Comparison of ENCODE assay signal across 8 cellular contexts in the genomic region with DNA sequence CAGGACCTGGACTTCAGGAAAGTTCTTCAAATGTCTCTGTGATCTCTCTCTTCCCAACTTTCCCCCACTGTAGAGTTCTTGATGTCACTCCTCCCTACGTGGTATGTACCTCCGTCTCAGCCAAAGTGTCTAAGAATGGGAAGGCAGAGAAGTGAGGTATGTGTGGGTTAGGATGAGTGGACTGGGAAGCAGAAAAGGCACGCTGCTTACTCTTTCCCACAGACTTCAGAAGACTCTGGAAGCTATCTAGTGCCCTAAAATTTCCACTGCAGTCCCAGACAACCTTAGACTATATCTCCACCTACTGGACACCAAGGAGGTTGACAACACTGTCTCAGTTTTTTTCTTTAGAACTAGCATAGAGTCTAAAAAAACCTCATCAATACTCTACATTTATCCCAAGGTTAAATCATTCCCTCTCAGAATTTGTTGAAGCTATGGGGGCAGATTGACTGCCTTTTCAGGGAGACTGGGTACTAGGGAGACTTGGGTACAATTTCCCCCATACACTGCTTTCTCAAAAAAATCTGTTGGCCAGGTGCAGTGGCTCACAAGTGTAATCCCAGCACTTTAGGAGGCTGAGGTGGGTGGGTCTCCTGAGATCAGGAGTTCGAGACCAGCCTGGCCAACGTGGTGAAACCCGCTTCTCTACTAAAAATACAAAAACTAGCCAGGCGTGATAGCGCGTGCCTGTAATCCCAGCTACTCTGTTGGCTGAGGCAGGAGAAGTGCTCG. TPM values are rescaled to one million over a fixed set of nuclear protein-coding genes. Genes with fewer than 3 reads are reported as not detected.
DNase-seq lines count a peak whose midpoint lies in the region; ATAC-seq and TF ChIP-seq lines count a peak whose summit lies in the region.

No MANE protein-coding gene starts in this region.

- H3K9me3 Mint-ChIP-seq in activated CD4-positive, alpha-beta T cell treated with anti-CD3 and anti-CD28 coated beads for 36 hours (ENCODE audit: low read depth): no peaks in the 10 kb centered on the region

- no peaks in the 10 kb centered on the region for H3K36me3 Mint-ChIP-seq in activated CD4-positive, alpha-beta T cell treated with anti-CD3 and anti-CD28 coated beads for 36 hours (ENCODE audit: low read depth)

- H3K27me3 Mint-ChIP-seq in activated CD4-positive, alpha-beta T cell treated with anti-CD3 and anti-CD28 coated beads for 36 hours: no peaks in the 10 kb centered on the region

- peak; percentile 85 for ATAC-seq in activated CD4-positive, alpha-beta T cell treated with anti-CD3 and anti-CD28 coated beads for 36 hours
- ATAC-seq in right lobe of liver: peak; percentile 87 to 93 (median 88)

- POLR2A ChIA-PET in activated CD4-positive, alpha-beta T cell treated with anti-CD3 and anti-CD28 coated beads for 36 hours (lab: Charles Lee): no interaction called here

- no peak overlapping the region for H3K27ac Mint-ChIP-seq in activated CD4-positive, alpha-beta T cell treated with anti-CD3 and anti-CD28 coated beads for 36 hours

- TF ChIP-seq CTCF in Peyer's patch (IDR thresholded peaks at IDR 0.05): peak; percentile 69 to 85 (median 80)
- peak; percentile 82 to 96 (median 84) for TF ChIP-seq CTCF in right lobe of liver (IDR thresholded peaks at IDR 0.05)
- TF ChIP-seq CTCF in tibial nerve (IDR thresholded peaks at IDR 0.05): peak; percentile 69 to 93 (median 75)

- H3K4me1 Mint-ChIP-seq in activated CD4-positive, alpha-beta T cell treated with anti-CD3 and anti-CD28 coated beads for 36 hours: peaks cover 9% of the 10 kb centered on the region

- H3K36me3 ChIP-seq in Peyer's patch (no peaks in the 10 kb centered on the region), right lobe of liver (no peaks in the 10 kb centered on the region), tibial nerve (no peaks in the 10 kb centered on the region)

- DNase-seq in activated CD4-positive, alpha-beta T cell treated with anti-CD3 and anti-CD28 coated beads for 36 hours: no peak
- DNase-seq in activated CD4-positive, alpha-beta T cell treated with anti-CD3 and anti-CD28 coated beads for 48 hours: no peak
- DNase-seq in HuH-7.5 (ENCODE audit: low spot score) (peak; percentile 59), Peyer's patch (no peak), cerebellar cortex (ENCODE audit: low spot score) (peak; percentile 83), right lobe of liver (no peak), tibial nerve (ENCODE audit: low spot score in 2 of 2) (no peak)
- DNase-seq in effector CD4-positive, alpha-beta T cell: no peak

- TF ChIP-seq EP300 in tibial nerve (IDR thresholded peaks at IDR 0.05): peak in 1 of 2 donors; percentile 14

- WGBS in right lobe of liver (ENCODE audit: insufficient coverage, low coverage, low lambda C conversion rate, missing lambda C conversion rate): 33% methylated on average over 10 of the region's 10 CpGs
- WGBS in tibial nerve, 2 donors: 43 to 45% methylated on average over 10 of the region's 10 CpGs

- H3K4me3 ChIP-seq in Peyer's patch (no peak overlapping the region), right lobe of liver (no peak overlapping the region), tibial nerve (no peak overlapping the region)

- H3K9me3 ChIP-seq in Peyer's patch: no peaks in the 10 kb centered on the region
- H3K9me3 ChIP-seq in right lobe of liver: no peaks in the 10 kb centered on the region
- no peaks in the 10 kb centered on the region for H3K9me3 ChIP-seq in tibial nerve

- intact Hi-C loops in activated CD4-positive, alpha-beta T cell treated with anti-CD3 and anti-CD28 coated beads for 36 hours (cut with DNase I, micrococcal nuclease): loop anchor here (1.0 kb wide), 1 partner anchor 40 kb away; no protein-coding TSS in a partner anchor
- intact Hi-C loops in right lobe of liver (cut with DNase I): loop anchor here (5.0 kb wide), 3 partner anchors 37 to 47 kb away; no protein-coding TSS in a partner anchor

- H3K27me3 ChIP-seq in Peyer's patch (no peaks in the 10 kb centered on the region), right lobe of liver (no peaks in the 10 kb centered on the region), tibial nerve (no peaks in the 10 kb centered on the region)

- no peak for TF ChIP-seq POLR2A in Peyer's patch (IDR thresholded peaks at IDR 0.05)
- TF ChIP-seq POLR2A in right lobe of liver (IDR thresholded peaks at IDR 0.05): no peak
- no peak for TF ChIP-seq POLR2A in tibial nerve (IDR thresholded peaks at IDR 0.05)

- H3K4me1 ChIP-seq in Peyer's patch (peaks cover 0 to 4% (median 0%) of the 10 kb centered on the region in 4 donors), right lobe of liver (peaks cover 0 to 28% (median 5%) of the 10 kb centered on the region in 4 donors), tibial nerve (peaks cover 0 to 3% (median 0%) of the 10 kb centered on the region in 4 donors)

- CTCF ChIA-PET in activated CD4-positive, alpha-beta T cell treated with anti-CD3 and anti-CD28 coated beads for 36 hours (lab: Charles Lee): interaction anchor here (0.5 to 37.3 kb wide), 30 partner anchors 8 to 587 kb away, joined by 3 to 638 read pairs (median 5); a partner anchor contains a TSS

- H3K4me3 Mint-ChIP-seq in activated CD4-positive, alpha-beta T cell treated with anti-CD3 and anti-CD28 coated beads for 36 hours: no peak overlapping the region

- no peak overlapping the region for H3K27ac ChIP-seq in Peyer's patch
- H3K27ac ChIP-seq in right lobe of liver: peak overlapping the region in 2 of 3 donors; percentile 37 to 56
- H3K27ac ChIP-seq in tibial nerve: no peak overlapping the region

RNA-seq across cellular contexts. Expression of a gene that starts 20.6 kb away (rescaled TPM):
- total RNA-seq in activated CD4-positive, alpha-beta T cell treated with anti-CD3 and anti-CD28 coated beads for 36 hours: 10 to 100 TPM; 38.6 to 58.0 TPM
- total RNA-seq in Peyer's patch (10 to 100 TPM; 21.0 to 78.4 (median 44.5) TPM), right lobe of liver (10 to 100 TPM; 31.2 to 75.6 (median 35.5) TPM), tibial nerve (100 to 1,000 TPM in 3 of 4 donors, 10 to 100 TPM in 1; 73.6 to 145 (median 123) TPM)

RNA-seq across cellular contexts. Expression of a gene that starts 33.7 kb away (rescaled TPM):
- total RNA-seq in activated CD4-positive, alpha-beta T cell treated with anti-CD3 and anti-CD28 coated beads for 36 hours: 1 to 10 TPM; 6.8 to 7.2 TPM
- total RNA-seq in Peyer's patch: 1 to 10 TPM in 1 of 4 donors, not detected in 3; 1.8 TPM
- under 1 TPM in 1 of 6 experiments, not detected in 5; 0.51 TPM for total RNA-seq in right lobe of liver
- total RNA-seq in tibial nerve: 1 to 10 TPM in 1 of 4 donors, under 1 TPM in 1, not detected in 2; 0.63 to 1.5 TPM

RNA-seq across cellular contexts. Expression of a gene that starts 55.2 kb away (rescaled TPM):
- total RNA-seq in activated CD4-positive, alpha-beta T cell treated with anti-CD3 and anti-CD28 coated beads for 36 hours: under 1 TPM; 0.73 to 0.74 TPM
- total RNA-seq in Peyer's patch: 10 to 100 TPM in 2 of 4 donors, 1 to 10 TPM in 2; 7.3 to 28.1 (median 9.7) TPM
- total RNA-seq in right lobe of liver: 1 to 10 TPM; 2.4 to 9.3 (median 3.7) TPM
- 10 to 100 TPM in 3 of 4 donors, 1 to 10 TPM in 1; 9.0 to 19.8 (median 13.5) TPM for total RNA-seq in tibial nerve

RNA-seq across cellular contexts. Expression of a gene that starts 57.9 kb away (rescaled TPM):
- 100 to 1,000 TPM; 131 to 174 TPM for total RNA-seq in activated CD4-positive, alpha-beta T cell treated with anti-CD3 and anti-CD28 coated beads for 36 hours
- total RNA-seq in Peyer's patch (10 to 100 TPM in 2 of 4 donors, 1 to 10 TPM in 2; 7.4 to 33.8 (median 10.4) TPM), right lobe of liver (10 to 100 TPM in 1 of 6 experiments, 1 to 10 TPM in 5; 6.3 to 17.5 (median 7.8) TPM), tibial nerve (10 to 100 TPM; 12.4 to 37.5 (median 16.3) TPM)

Comparison
In these comparisons a context has a peak if more than half of its experiments do, and no peak if none do; other contexts are left out.
1. DNase-seq: peak in HuH-7.5 (single experiment) and cerebellar cortex (single experiment); none in activated CD4-positive, alpha-beta T cell treated with anti-CD3 and anti-CD28 coated beads for 36 hours (single experiment), activated CD4-positive, alpha-beta T cell treated with anti-CD3 and anti-CD28 coated beads for 48 hours (single experiment), Peyer's patch (0 of 3), right lobe of liver (0 of 3), tibial nerve (0 of 2) and effector CD4-positive, alpha-beta T cell (single experiment).
2. H3K27ac ChIP-seq: peak in right lobe of liver (2 of 3); none in Peyer's patch (0 of 4) and tibial nerve (0 of 4).
3. Peak in every context shown above with its lines, with median percentiles within 50 percentile points of each other: CTCF ChIP-seq.